ENCODE assay signal across 8 cellular contexts in genomic region chr3:98994128-98994762, GRCh38.
A peak's percentile ranks its signal among the peaks of the same experiment; 100 is the strongest.
DNase-seq lines count a peak whose midpoint lies in the region; FAIRE-seq and TF ChIP-seq lines count a peak whose summit lies in the region.

No MANE protein-coding gene starts in this region.

- DNase-seq in AG08395 (ENCODE audit: low spot score) = peak; percentile 56
- peak; percentile 69 for DNase-seq in HT1080 (ENCODE audit: low read depth)
- DNase-seq in astrocyte (ENCODE audit: low read depth) = peak; percentile 58
- no peak for DNase-seq in kidney
- DNase-seq in activated T-cell treated with anti-CD3 and anti-CD28 coated beads for 4 hours = no peak
- DNase-seq in stimulated activated CD4-positive, alpha-beta T cell treated with anti-CD3 and anti-CD28 coated beads, Interleukin-2, amount 100 ng/mL, for 48 hours = no peak
- DNase-seq in SKM-1 treated with dmso at 0.1 percent for 144 hours (lab: John Stamatoyannopoulos, UW; ENCODE audit: unreplicated experiment) = no peak
- DNase-seq in activated CD4-positive, alpha-beta T cell treated with anti-CD3 and anti-CD28 coated beads for 4 hours = no peak

- H3K9ac ChIP-seq in astrocyte (ENCODE audit: low read length) = no peak overlapping the region
- H3K9ac ChIP-seq in kidney (ENCODE audit: low read length in 2 of 2) = no peak overlapping the region

- peaks cover 33% of the 10 kb centered on the region for H3K79me2 ChIP-seq in astrocyte (ENCODE audit: insufficient read depth, low read length)

- no peak overlapping the region for H3K4me3 Mint-ChIP-seq in astrocyte (ENCODE audit: unreplicated experiment)

- H3K27ac Mint-ChIP-seq in astrocyte (ENCODE audit: unreplicated experiment) = no peak overlapping the region

- FAIRE-seq in astrocyte (lab: Jason Lieb, UNC) (peak; percentile 94), kidney (lab: Jason Lieb, UNC) (peak; percentile 86)

- no peak overlapping the region for H3K4me2 ChIP-seq in astrocyte (ENCODE audit: low read length)

- no peaks in the 10 kb centered on the region for H3K27me3 ChIP-seq in astrocyte (ENCODE audit: insufficient read depth, low read length)

- H3K27ac ChIP-seq in astrocyte (ENCODE audit: low read depth, low read length) (no peak overlapping the region), kidney (ENCODE audit: low read depth in 2 of 2, low read length in 2 of 2) (no peak overlapping the region)

- no peak overlapping the region for H2AFZ ChIP-seq in astrocyte (ENCODE audit: low read depth, low read length)

- H3K4me3 ChIP-seq in astrocyte (ENCODE audit: insufficient read depth, low read depth, low read length) = no peak overlapping the region
- no peak overlapping the region for H3K4me3 ChIP-seq in kidney (ENCODE audit: low read length in 2 of 2)

- H3K4me1 Mint-ChIP-seq in astrocyte (ENCODE audit: low read depth, unreplicated experiment) = peaks cover 1% of the 10 kb centered on the region

- H4K20me1 ChIP-seq in astrocyte (ENCODE audit: insufficient read depth, low read length) = no peaks in the 10 kb centered on the region

- H3K36me3 Mint-ChIP-seq in astrocyte (ENCODE audit: low read depth, unreplicated experiment) = no peaks in the 10 kb centered on the region

- H3K36me3 ChIP-seq in astrocyte (ENCODE audit: insufficient read depth, low read length) (no peaks in the 10 kb centered on the region), kidney (ENCODE audit: control insufficient read depth in 1 of 2, insufficient read depth in 2 of 2, low read length in 2 of 2) (no peaks in the 10 kb centered on the region)

- H3K9me3 ChIP-seq in astrocyte (ENCODE audit: insufficient read depth, low read depth, low read length) (no peaks in the 10 kb centered on the region), kidney (ENCODE audit: control insufficient read depth in 1 of 2, low read length in 2 of 2) (no peaks in the 10 kb centered on the region)

- H3K9me3 Mint-ChIP-seq in astrocyte (ENCODE audit: unreplicated experiment) = no peaks in the 10 kb centered on the region

- TF ChIP-seq CTCF in astrocyte (IDR thresholded peaks at IDR 0.05; ENCODE audit: insufficient read depth, low read depth, low read length) = peak; percentile 86
- peak; percentile 61 for TF ChIP-seq CTCF in kidney (IDR thresholded peaks at IDR 0.05; ENCODE audit: borderline replicate concordance, extremely low read depth, insufficient read depth)

- no peaks in the 10 kb centered on the region for H3K27me3 Mint-ChIP-seq in astrocyte (ENCODE audit: low read depth, unreplicated experiment)

- no peaks in the 10 kb centered on the region for H3K4me1 ChIP-seq in astrocyte (ENCODE audit: insufficient read depth, low read length)
- no peaks in the 10 kb centered on the region for H3K4me1 ChIP-seq in kidney (ENCODE audit: control insufficient read depth in 1 of 2, insufficient read depth in 1 of 2, low read depth in 1 of 2, low read length in 2 of 2)

- intact Hi-C loops in kidney (cut with DNase I) = loop anchor here (5.0 kb wide), 1 partner anchor 177 kb away; no protein-coding TSS in a partner anchor

Comparison
In these comparisons a context has a peak if more than half of its experiments do, and no peak if none do; other contexts are left out.
1. DNase-seq: peak in AG08395 (single experiment), HT1080 (single experiment) and astrocyte (single experiment); none in kidney (single experiment), activated T-cell treated with anti-CD3 and anti-CD28 coated beads for 4 hours (single experiment), stimulated activated CD4-positive, alpha-beta T cell treated with anti-CD3 and anti-CD28 coated beads, Interleukin-2, amount 100 ng/mL, for 48 hours (0 of 2), SKM-1 treated with dmso at 0.1 percent for 144 hours (single experiment) and activated CD4-positive, alpha-beta T cell treated with anti-CD3 and anti-CD28 coated beads for 4 hours (0 of 2).